Comparison of ENCODE assay signal across 8 cellular contexts in the genomic region with DNA sequence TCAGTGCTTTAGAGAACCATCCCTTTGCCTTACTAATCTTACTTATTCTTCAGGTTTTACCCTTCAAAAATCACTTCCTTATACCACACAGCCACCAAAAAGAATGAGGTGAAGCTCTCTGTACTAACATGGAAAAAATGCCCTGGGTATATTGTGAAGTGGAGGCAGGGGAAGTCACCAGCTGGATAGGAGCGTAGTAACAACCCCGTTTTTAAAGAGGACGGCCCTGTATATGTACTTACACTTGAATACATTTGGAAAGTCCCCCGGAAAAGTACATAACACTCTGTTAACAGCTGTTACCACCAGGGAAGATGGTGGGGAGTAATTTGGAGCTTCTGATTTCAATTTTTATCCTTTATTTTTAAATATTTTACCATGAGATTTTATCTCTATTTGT. TPM values are rescaled to one million over a fixed set of nuclear protein-coding genes. Genes with fewer than 3 reads are reported as not detected.
DNase-seq lines count a peak whose midpoint lies in the region; TF ChIP-seq lines count a peak whose summit lies in the region.

No MANE protein-coding gene starts in this region.

- peaks cover 34% of the 10 kb centered on the region for H3K4me1 ChIP-seq in mesodermal cell (ENCODE audit: control insufficient read depth, insufficient read depth, low read length, poor library complexity, severe bottlenecking)

- no peaks in the 10 kb centered on the region for H3K9me3 Mint-ChIP-seq in HFFc6
- peaks cover 7% of the 10 kb centered on the region for H3K9me3 Mint-ChIP-seq in activated CD4-positive, alpha-beta memory T cell treated with anti-CD3 and anti-CD28 coated beads, Interleukin-2, amount 10 ng/mL, durations not matched to agents 7 days and 5 days

- H3K4me3 Mint-ChIP-seq in HFFc6 = no peak overlapping the region
- peak overlapping the region; percentile 20 for H3K4me3 Mint-ChIP-seq in activated CD4-positive, alpha-beta memory T cell treated with anti-CD3 and anti-CD28 coated beads, Interleukin-2, amount 10 ng/mL, durations not matched to agents 7 days and 5 days

- H3K9me3 ChIP-seq in mesodermal cell (ENCODE audit: control insufficient read depth, low read length) = no peaks in the 10 kb centered on the region

- in situ Hi-C loops in G401 (cut with HindIII; ENCODE audit: low sequenced_read_pairs) = no loop called here

- POLR2A ChIA-PET in activated CD4-positive, alpha-beta memory T cell treated with anti-CD3 and anti-CD28 coated beads, Interleukin-2, amount 10 ng/mL, durations not matched to agents 7 days and 5 days (lab: Charles Lee) = interaction anchor here (0.6 to 3.1 kb wide), 10 partner anchors 12 to 666 kb away, joined by 3 to 32 read pairs (median 3); partner anchors contain the start of genes KHDRBS1, RBBP4 and TMEM39B

- H3K27ac Mint-ChIP-seq in HFFc6 = peak overlapping the region; percentile 73; the same call in 1 of the 2 replicates
- H3K27ac Mint-ChIP-seq in activated CD4-positive, alpha-beta memory T cell treated with anti-CD3 and anti-CD28 coated beads, Interleukin-2, amount 10 ng/mL, durations not matched to agents 7 days and 5 days = peak overlapping the region; percentile 94

- no peak overlapping the region for H3K4me3 ChIP-seq in mesodermal cell (ENCODE audit: extremely low read depth, insufficient read depth, low read length, poor library complexity, severe bottlenecking)

- H3K4me1 Mint-ChIP-seq in HFFc6 (ENCODE audit: low read depth) = peaks cover 21% of the 10 kb centered on the region
- peaks cover 62% of the 10 kb centered on the region for H3K4me1 Mint-ChIP-seq in activated CD4-positive, alpha-beta memory T cell treated with anti-CD3 and anti-CD28 coated beads, Interleukin-2, amount 10 ng/mL, durations not matched to agents 7 days and 5 days

- TF ChIP-seq CTCF in HFFc6 (IDR thresholded peaks at IDR 0.05) = no peak

- DNase-seq in DMS 273 (lab: John Stamatoyannopoulos, UW; ENCODE audit: unreplicated experiment) (peak; percentile 71), HFFc6 (no peak), activated gamma-delta T cell (lab: John Stamatoyannopoulos, UW) (no peak), G401 (ENCODE audit: low spot score) (no peak), NCI-H524 treated with DMSO at 0.1 percent for 48 hours (lab: John Stamatoyannopoulos, UW) (no peak)
- DNase-seq in activated CD4-positive, alpha-beta memory T cell treated with anti-CD3 and anti-CD28 coated beads, Interleukin-2, amount 10 ng/mL, durations not matched to agents 7 days and 5 days = no peak
- DNase-seq in effector CD8-positive, alpha-beta T cell (lab: John Stamatoyannopoulos, UW) = no peak

- H3K36me3 Mint-ChIP-seq in HFFc6 (ENCODE audit: low read depth) = no peaks in the 10 kb centered on the region
- peaks cover 13% of the 10 kb centered on the region for H3K36me3 Mint-ChIP-seq in activated CD4-positive, alpha-beta memory T cell treated with anti-CD3 and anti-CD28 coated beads, Interleukin-2, amount 10 ng/mL, durations not matched to agents 7 days and 5 days (ENCODE audit: low read depth)

- H3K27ac ChIP-seq in mesodermal cell (ENCODE audit: low read depth, low read length, severe bottlenecking) = peak overlapping the region; percentile 64

- H3K36me3 ChIP-seq in mesodermal cell (ENCODE audit: control insufficient read depth, insufficient read depth, low read length) = no peaks in the 10 kb centered on the region

- no peaks in the 10 kb centered on the region; the same call in none of the 2 replicates for H3K27me3 Mint-ChIP-seq in HFFc6 (ENCODE audit: insufficient read depth)
- H3K27me3 Mint-ChIP-seq in activated CD4-positive, alpha-beta memory T cell treated with anti-CD3 and anti-CD28 coated beads, Interleukin-2, amount 10 ng/mL, durations not matched to agents 7 days and 5 days = no peaks in the 10 kb centered on the region

- 77 to 89% methylated on average over 3 of the region's 4 CpGs for WGBS in mesodermal cell (ENCODE audit: insufficient coverage in 2 of 2), 2 experiments

- CTCF ChIA-PET in activated CD4-positive, alpha-beta memory T cell treated with anti-CD3 and anti-CD28 coated beads, Interleukin-2, amount 10 ng/mL, durations not matched to agents 7 days and 5 days (lab: Charles Lee) = interaction anchor here (0.9 to 1.8 kb wide), 10 partner anchors 14 to 416 kb away, joined by 3 to 16 read pairs (median 4); no protein-coding TSS in a partner anchor

RNA-seq across cellular contexts. Expression of gene KHDRBS1, which starts 28.2 kb away (rescaled TPM):
- 100 to 1,000 TPM; 119 to 160 (median 148) TPM for total RNA-seq in HFFc6 (2021; fragmentation: NEBNext Ultra II Directional; extraction: Animal tissue kit (Norgen Biotek cat#: 25700))
- total RNA-seq in activated CD4-positive, alpha-beta memory T cell treated with anti-CD3 and anti-CD28 coated beads, Interleukin-2, amount 10 ng/mL, durations not matched to agents 7 days and 5 days = 100 to 1,000 TPM; 168 to 169 TPM
- polyA plus RNA-seq in mesodermal cell (2013, experiment 1 of 2) = 189 TPM
- 212 TPM for polyA plus RNA-seq in mesodermal cell (2013, experiment 2 of 2)
- total RNA-seq in G401 (2014; rRNA removed; shearing (Covaris generic)) = 167 and 200 TPM in 2 replicates

RNA-seq across cellular contexts. Expression of gene PTP4A2, which starts 47.3 kb away (rescaled TPM):
- 100 to 1,000 TPM; 258 to 353 (median 305) TPM for total RNA-seq in HFFc6 (2021; fragmentation: NEBNext Ultra II Directional; extraction: Animal tissue kit (Norgen Biotek cat#: 25700))
- 100 to 1,000 TPM; 337 to 349 TPM for total RNA-seq in activated CD4-positive, alpha-beta memory T cell treated with anti-CD3 and anti-CD28 coated beads, Interleukin-2, amount 10 ng/mL, durations not matched to agents 7 days and 5 days
- 179 TPM for polyA plus RNA-seq in mesodermal cell (2013, experiment 1 of 2)
- 163 TPM for polyA plus RNA-seq in mesodermal cell (2013, experiment 2 of 2)
- 280 and 436 TPM in 2 replicates for total RNA-seq in G401 (2014; rRNA removed; shearing (Covaris generic))
